In the genomic region with DNA sequence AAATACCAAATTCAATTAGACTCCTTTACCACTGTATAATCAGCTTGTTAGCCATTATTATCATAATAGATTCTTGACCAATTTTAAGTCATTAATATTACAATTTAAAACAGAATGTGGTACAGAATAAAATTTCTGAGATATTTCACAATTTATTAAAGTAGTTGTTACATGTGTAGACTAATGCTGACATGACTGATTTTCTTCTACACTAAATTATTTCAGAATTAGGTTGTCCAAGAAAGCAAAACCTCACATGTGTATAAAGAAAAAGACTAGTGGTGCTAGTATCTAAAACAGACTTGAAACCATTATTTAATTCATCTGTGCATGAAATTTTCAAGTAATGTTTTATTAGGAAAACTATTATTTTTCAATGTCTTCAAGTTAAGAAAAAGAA, we compare ENCODE assay signal across 15 cellular contexts.
DNase-seq lines count a peak whose midpoint lies in the region; ATAC-seq, FAIRE-seq and TF ChIP-seq lines count a peak whose summit lies in the region.
"Had no signal": no experiment of that assay in that cellular context is flagged by ENCODE, and none has a peak within 500 bp of the region (broad histone marks: within the 10 kb centered on the region; RNA-seq: fewer than 3 reads in every experiment).

No MANE protein-coding gene starts in this region.

- H3K27ac ChIP-seq in A549 (no peak overlapping the region), mesenchymal stem cell (ENCODE audit: low read length, poor library complexity, severe bottlenecking) (no peak overlapping the region), subcutaneous abdominal adipose tissue (ENCODE audit: low read depth, low read length) (peak overlapping the region; percentile 63), Peyer's patch (no peak overlapping the region)
- H3K27ac ChIP-seq: BLaER1 treated with 17β-estradiol and CSF1 and Interleukin-3, amounts not matched to agents 10 nM and 100 nM had no signal

- no peak overlapping the region for H3K4ac ChIP-seq in mesenchymal stem cell (ENCODE audit: low read depth in 1 of 2, low read length in 2 of 2)

- TF ChIP-seq POLR2A in A549 (IDR thresholded peaks at IDR 0.05; ENCODE audit: low read length) (no peak), Peyer's patch (IDR thresholded peaks at IDR 0.05) (no peak)

- POLR2A ChIA-PET in A549 (lab: Yijun Ruan, JAX) = no interaction called here

- H3K14ac ChIP-seq in mesenchymal stem cell (ENCODE audit: low read length in 2 of 2) = no peak overlapping the region

- 0 out of 3 replicates have a peak, but pooled peaks cover 4% of the 10 kb centered on the region for H3K9me3 ChIP-seq in A549
- peaks cover 3% of the 10 kb centered on the region for H3K9me3 ChIP-seq in adipocyte (ENCODE audit: control insufficient read depth, low read length)
- H3K9me3 ChIP-seq in mesenchymal stem cell (ENCODE audit: control insufficient read depth, low read length) = peaks cover 3% of the 10 kb centered on the region
- peaks cover 0 to 11% (median 3%) of the 10 kb centered on the region in 5 donors for H3K9me3 ChIP-seq in subcutaneous abdominal adipose tissue (ENCODE audit: control insufficient read depth in 5 of 5, low read length in 5 of 5)
- no peaks in the 10 kb centered on the region for H3K9me3 ChIP-seq in Peyer's patch

- H2AFZ ChIP-seq in mesenchymal stem cell (ENCODE audit: low read depth, low read length) = no peak overlapping the region

- no peak for TF ChIP-seq EP300 in A549 (IDR thresholded peaks at IDR 0.05)

- no peak for TF ChIP-seq CTCF in A549 (IDR thresholded peaks at IDR 0.05)
- no peak for TF ChIP-seq CTCF in Peyer's patch (IDR thresholded peaks at IDR 0.05)

- no peak overlapping the region for H3K23ac ChIP-seq in mesenchymal stem cell (ENCODE audit: low read length in 2 of 2)

- no peak for FAIRE-seq in A549 (lab: Jason Lieb, UNC)
- FAIRE-seq: H1 had no signal

- H3K27me3 ChIP-seq in adipocyte (replicated peaks; ENCODE audit: control insufficient read depth, insufficient read depth, low read length) = no peaks in the 10 kb centered on the region
- H3K27me3 ChIP-seq in mesenchymal stem cell (ENCODE audit: control insufficient read depth in 1 of 2, insufficient read depth in 1 of 2, low read length in 2 of 2) = no peaks in the 10 kb centered on the region
- no peaks in the 10 kb centered on the region for H3K27me3 ChIP-seq in subcutaneous abdominal adipose tissue (ENCODE audit: control insufficient read depth in 5 of 5, insufficient read depth in 4 of 5, low read length in 5 of 5)
- no peaks in the 10 kb centered on the region for H3K27me3 ChIP-seq in Peyer's patch
- H3K27me3 ChIP-seq: BLaER1 treated with 17β-estradiol and CSF1 and Interleukin-3, amounts not matched to agents 10 nM and 100 nM had no signal

- DNase-seq in A549 (ENCODE audit: low read depth in 1 of 2, low spot score in 1 of 2) = no peak
- DNase-seq in adipocyte (ENCODE audit: low read depth) = no peak
- no peak for DNase-seq in mesenchymal stem cell
- DNase-seq in NCI-H2081 treated with DMSO at 0.1 percent for 48 hours (lab: John Stamatoyannopoulos, UW) = no peak
- no peak for DNase-seq in LoVo (ENCODE audit: low spot score)
- no peak for DNase-seq in Peyer's patch
- DNase-seq: 8988T; Calu3; CD8-positive, alpha-beta T cell; DMS79 treated with DMSO at 0.1 percent for 48 hours; GF-D8; H9 had no signal

- H3K4me3 ChIP-seq in A549 (no peak overlapping the region), adipocyte (ENCODE audit: low read length) (no peak overlapping the region), mesenchymal stem cell (ENCODE audit: insufficient read depth in 1 of 2, low read depth in 1 of 2, low read length in 2 of 2) (no peak overlapping the region), subcutaneous abdominal adipose tissue (ENCODE audit: low read depth in 1 of 5, low read length in 5 of 5) (no peak overlapping the region), Peyer's patch (no peak overlapping the region)
- H3K4me3 ChIP-seq: BLaER1 treated with 17β-estradiol and CSF1 and Interleukin-3, amounts not matched to agents 10 nM and 100 nM had no signal

- H3K4me1 ChIP-seq in A549 (no peaks in the 10 kb centered on the region), adipocyte (ENCODE audit: control insufficient read depth, insufficient read depth, low read length) (peaks cover 59% of the 10 kb centered on the region), mesenchymal stem cell (ENCODE audit: control insufficient read depth, insufficient read depth, low read depth, low read length) (no peaks in the 10 kb centered on the region), subcutaneous abdominal adipose tissue (ENCODE audit: control insufficient read depth in 5 of 5, insufficient read depth in 5 of 5, low read length in 5 of 5) (peaks cover 0 to 35% (median 15%) of the 10 kb centered on the region in 5 donors), Peyer's patch (no peaks in the 10 kb centered on the region)
- H3K4me1 ChIP-seq: BLaER1 treated with 17β-estradiol and CSF1 and Interleukin-3, amounts not matched to agents 10 nM and 100 nM had no signal

- no peak overlapping the region for H2BK120ac ChIP-seq in mesenchymal stem cell (ENCODE audit: low read depth, low read length)

- no peak overlapping the region for H2BK15ac ChIP-seq in mesenchymal stem cell (ENCODE audit: low read depth, poor library complexity, severe bottlenecking)

- no peak for TF ChIP-seq RAD21 in A549 (conservative IDR thresholded peaks at IDR 0.05 in 1 of 2, IDR thresholded peaks at IDR 0.05 in 1 of 2)

- H3K36me3 ChIP-seq in adipocyte (ENCODE audit: control insufficient read depth, insufficient read depth, low read length, severe bottlenecking) (no peaks in the 10 kb centered on the region), mesenchymal stem cell (ENCODE audit: control insufficient read depth in 1 of 2, insufficient read depth in 2 of 2, low read depth in 1 of 2, low read length in 2 of 2) (no peaks in the 10 kb centered on the region), subcutaneous abdominal adipose tissue (ENCODE audit: control insufficient read depth in 5 of 5, insufficient read depth in 5 of 5, low read length in 5 of 5) (no peaks in the 10 kb centered on the region), Peyer's patch (no peaks in the 10 kb centered on the region)
- H3K36me3 ChIP-seq: BLaER1 treated with 17β-estradiol and CSF1 and Interleukin-3, amounts not matched to agents 10 nM and 100 nM had no signal

- no peak overlapping the region for H4K8ac ChIP-seq in mesenchymal stem cell (ENCODE audit: low read length)

- peak overlapping the region; percentile 39 for H3K9ac ChIP-seq in adipocyte (ENCODE audit: low read length)
- peak overlapping the region; percentile 56 for H3K9ac ChIP-seq in mesenchymal stem cell (ENCODE audit: low read length)
- no peak overlapping the region for H3K9ac ChIP-seq in subcutaneous abdominal adipose tissue (ENCODE audit: low read length in 5 of 5)
- H3K9ac ChIP-seq: BLaER1 treated with 17β-estradiol and CSF1 and Interleukin-3, amounts not matched to agents 10 nM and 100 nM had no signal

- CTCF ChIA-PET in A549 (lab: Yijun Ruan, JAX) = no interaction called here

- ATAC-seq in A549 = no peak
- ATAC-seq: CD8-positive, alpha-beta T cell had no signal

- no peak overlapping the region for H2BK5ac ChIP-seq in mesenchymal stem cell (ENCODE audit: low read depth, low read length, poor library complexity, severe bottlenecking)

- H3K4me2 ChIP-seq in A549 = no peak overlapping the region
- no peak overlapping the region for H3K4me2 ChIP-seq in mesenchymal stem cell (ENCODE audit: low read length, poor library complexity, severe bottlenecking)
- H3K4me2 ChIP-seq: BLaER1 treated with 17β-estradiol and CSF1 and Interleukin-3, amounts not matched to agents 10 nM and 100 nM had no signal

- no peak overlapping the region for H4K91ac ChIP-seq in mesenchymal stem cell (ENCODE audit: low read length)

- no peak overlapping the region for H2AK5ac ChIP-seq in mesenchymal stem cell (ENCODE audit: low read length, severe bottlenecking)

- no peak overlapping the region for H3K18ac ChIP-seq in mesenchymal stem cell (ENCODE audit: low read depth in 1 of 2, low read length in 2 of 2)

- no peaks in the 10 kb centered on the region for H3K79me1 ChIP-seq in mesenchymal stem cell (replicated peaks; ENCODE audit: low read length, poor library complexity, severe bottlenecking)

- H2BK12ac ChIP-seq in mesenchymal stem cell (ENCODE audit: low read length in 2 of 2) = no peak overlapping the region

TF ChIP-seq in A549, 52 proteins besides CTCF, POLR2A, EP300 and RAD21:
- no peak for TF ChIP-seq NFE2L2 (conservative IDR thresholded peaks at IDR 0.05; ENCODE audit: low read length)
- TF ChIP-seq TFCP2L1 (CRISPR knock-in tag; IDR thresholded peaks at IDR 0.05) = no peak
- no peak for TF ChIP-seq RNF2 (IDR thresholded peaks at IDR 0.05; ENCODE audit: borderline replicate concordance, low read depth)
- TF ChIP-seq, protein P1, sequence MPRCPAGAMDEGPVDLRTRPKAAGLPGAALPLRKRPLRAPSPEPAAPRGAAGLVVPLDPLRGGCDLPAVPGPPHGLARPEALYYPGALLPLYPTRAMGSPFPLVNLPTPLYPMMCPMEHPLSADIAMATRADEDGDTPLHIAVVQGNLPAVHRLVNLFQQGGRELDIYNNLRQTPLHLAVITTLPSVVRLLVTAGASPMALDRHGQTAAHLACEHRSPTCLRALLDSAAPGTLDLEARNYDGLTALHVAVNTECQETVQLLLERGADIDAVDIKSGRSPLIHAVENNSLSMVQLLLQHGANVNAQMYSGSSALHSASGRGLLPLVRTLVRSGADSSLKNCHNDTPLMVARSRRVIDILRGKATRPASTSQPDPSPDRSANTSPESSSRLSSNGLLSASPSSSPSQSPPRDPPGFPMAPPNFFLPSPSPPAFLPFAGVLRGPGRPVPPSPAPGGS (IDR thresholded peaks at IDR 0.05) = no peak
- TF ChIP-seq CHD2 (IDR thresholded peaks at IDR 0.05; ENCODE audit: low read length, partially characterized antibody) = no peak
- peak; percentile 66 for TF ChIP-seq MAFK (IDR thresholded peaks at IDR 0.05; ENCODE audit: partially characterized antibody)
- no peak for TF ChIP-seq ZC3H11A (IDR thresholded peaks at IDR 0.05)

Comparison
In these comparisons a context has a peak if more than half of its experiments do, and no peak if none do; other contexts are left out.
1. H3K9ac ChIP-seq: peak in adipocyte (single experiment) and mesenchymal stem cell (single experiment); none in subcutaneous abdominal adipose tissue (0 of 5).